Comparison of ENCODE assay signal across 9 cellular contexts in genomic region chr4:154618708-154619315, GRCh38. TPM values are rescaled to one million over a fixed set of nuclear protein-coding genes. Genes with fewer than 3 reads are reported as not detected.
DNase-seq lines count a peak whose midpoint lies in the region; ATAC-seq, FAIRE-seq and TF ChIP-seq lines count a peak whose summit lies in the region.
"Had no signal": no experiment of that assay in that cellular context is flagged by ENCODE, and none has a peak within 500 bp of the region (broad histone marks: within the 10 kb centered on the region; RNA-seq: fewer than 3 reads in every experiment).

No MANE protein-coding gene starts in this region.

- BruUV-seq in K562 (replicated peaks; lab: Mats Ljungman, UMichigan) = no TSS peak

- CTCF ChIA-PET in T-cell (lab: Charles Lee) (interaction anchor here (0.5 to 4.1 kb wide), 13 partner anchors 8 to 758 kb away, joined by 3 to 70 read pairs (median 3); partner anchors contain the start of gene PLRG1 (in 1 of the 2)), K562 (lab: Yijun Ruan, JAX; ENCODE audit: low intra/inter-chr PET ratio) (interaction anchor here (0.8 to 2.1 kb wide), 5 partner anchors 59 to 290 kb away, joined by 3 to 14 read pairs (median 10); no protein-coding TSS in a partner anchor)

- no peaks in the 10 kb centered on the region for H3K9me1 ChIP-seq in K562 (ENCODE audit: control insufficient read depth, insufficient read depth, low read length)

- peaks cover 7 to 11% (median 10%) of the 10 kb centered on the region in 3 donors for H3K4me1 Mint-ChIP-seq in T-cell

- DNase-seq in NCI-H1417 (lab: John Stamatoyannopoulos, UW) (peak in 2 of 3 experiments; percentile 49 to 77), NCI-H1417 treated with DMSO at 0.1 percent for 48 hours (lab: John Stamatoyannopoulos, UW) (no peak), HuH-7 (ENCODE audit: low spot score) (peak; percentile 47), T-cell (peak in 31 of 34 experiments; percentile 9 to 53 (median 28)), K562 (ENCODE audit: extremely low read depth in 1 of 4, low spot score in 3 of 4) (peak in 2 of 4 experiments; percentile 59 to 76), iris pigment epithelial cell (ENCODE audit: low read depth) (peak; percentile 72)
- DNase-seq in stimulated activated CD4-positive, alpha-beta T cell treated with anti-CD3 and anti-CD28 coated beads, Interleukin-2, amount 100 ng/mL, for 48 hours = peak; percentile 30 to 34

- no peaks in the 10 kb centered on the region for H3K36me3 ChIP-seq in K562 (ENCODE audit: control insufficient read depth, insufficient read depth, low read length)
- H3K36me3 ChIP-seq: BLaER1 treated with 17β-estradiol and CSF1 and Interleukin-3, amounts not matched to agents 10 nM and 100 nM had no signal

- TF ChIP-seq POLR2A in K562 (conservative IDR thresholded peaks at IDR 0.05) = no peak

- TF ChIP-seq RAD21 in K562 (CRISPR knock-in tag; conservative IDR thresholded peaks at IDR 0.05 in 1 of 2, IDR thresholded peaks at IDR 0.05 in 1 of 2) = peak; percentile 72 to 87

- H3K27ac Mint-ChIP-seq in T-cell = no peak overlapping the region

- TF ChIP-seq CTCF in K562 (IDR thresholded peaks at IDR 0.05 in 2 of 3, conservative IDR thresholded peaks at IDR 0.05 in 1 of 3; ENCODE audit: insufficient read depth in 2 of 3, low read depth in 1 of 3, low read length in 3 of 3) = peak; percentile 68 to 83 (median 69)

- 0 out of 5 replicates have a peak, but pooled peaks cover 0 to 4% of the 10 kb centered on the region in 2 experiments for H3K27me3 ChIP-seq in K562 (ENCODE audit: control insufficient read depth in 2 of 2, insufficient read depth in 2 of 2, low read length in 2 of 2)
- H3K27me3 ChIP-seq: BLaER1 treated with 17β-estradiol and CSF1 and Interleukin-3, amounts not matched to agents 10 nM and 100 nM had no signal

- FAIRE-seq in K562 (lab: Jason Lieb, UNC) = peak; percentile 85

- no peak overlapping the region for H3K4me3 Mint-ChIP-seq in T-cell

- intact Hi-C loops in K562 (cut with micrococcal nuclease) = loop anchor here (1.0 to 10.0 kb wide), 4 partner anchors 60 to 844 kb away; no protein-coding TSS in a partner anchor

- no peaks in the 10 kb centered on the region for H3K9me3 Mint-ChIP-seq in T-cell

- no peaks in the 10 kb centered on the region for H3K9me3 ChIP-seq in K562 (replicated peaks; ENCODE audit: control insufficient read depth, insufficient read depth, low read depth, low read length)
- H3K9me3 ChIP-seq: BLaER1 treated with 17β-estradiol and CSF1 and Interleukin-3, amounts not matched to agents 10 nM and 100 nM had no signal

- in situ Hi-C loops in K562 (cut with MboI) = loop anchor here (5.0 kb wide), 1 partner anchor 67 kb away; the partner anchor contains the start of gene PLRG1

- no peak overlapping the region for H3K4me2 ChIP-seq in K562 (ENCODE audit: insufficient read depth, low read length)
- H3K4me2 ChIP-seq: BLaER1 treated with 17β-estradiol and CSF1 and Interleukin-3, amounts not matched to agents 10 nM and 100 nM had no signal

- no peaks in the 10 kb centered on the region for H3K36me3 Mint-ChIP-seq in T-cell

- ATAC-seq in GM21717 (IDR thresholded peaks at IDR 0.05; ENCODE audit: unreplicated experiment) (peak; percentile 65), T-cell (replicated peaks in 1 of 4) (peak in 3 of 4 experiments; percentile 36 to 62 (median 42)), K562 (peak; percentile 89)

- TF ChIP-seq EP300 in K562 (IDR thresholded peaks at IDR 0.05; ENCODE audit: low read length) = no peak

- 0 out of 2 replicates have a peak overlapping the region, but pooled peaks have one; percentile 11 for H2AFZ ChIP-seq in K562 (ENCODE audit: low read depth, low read length)

- H4K20me1 ChIP-seq in K562 (replicated peaks; ENCODE audit: control insufficient read depth, insufficient read depth, low read length) = no peaks in the 10 kb centered on the region
- H4K20me1 ChIP-seq: BLaER1 treated with 17β-estradiol and CSF1 and Interleukin-3, amounts not matched to agents 10 nM and 100 nM had no signal

- H3K4me1 ChIP-seq in K562 (replicated peaks in 1 of 2; ENCODE audit: control insufficient read depth in 2 of 2, insufficient read depth in 2 of 2, low read length in 2 of 2) = no peaks in the 10 kb centered on the region

- H3K4me3 ChIP-seq in K562 = no peak overlapping the region
- H3K4me3 ChIP-seq: BLaER1 treated with 17β-estradiol and CSF1 and Interleukin-3, amounts not matched to agents 10 nM and 100 nM had no signal

- 0% methylated on average over 4 of the region's 4 CpGs for WGBS in K562 (ENCODE audit: insufficient coverage, low coverage, missing lambda C conversion rate)

- H3K27me3 Mint-ChIP-seq in T-cell = peaks cover 2 to 3% of the 10 kb centered on the region in 2 donors

- no peak overlapping the region for H3K9ac ChIP-seq in K562 (ENCODE audit: insufficient read depth in 1 of 2, low read depth in 2 of 2, low read length in 2 of 2)
- H3K9ac ChIP-seq: BLaER1 treated with 17β-estradiol and CSF1 and Interleukin-3, amounts not matched to agents 10 nM and 100 nM had no signal

- H3K79me2 ChIP-seq in K562 (ENCODE audit: control insufficient read depth, insufficient read depth, low read length) = no peaks in the 10 kb centered on the region

- no peak overlapping the region for H3K27ac ChIP-seq in K562 (ENCODE audit: extremely low read depth, low read depth, low read length)
- H3K27ac ChIP-seq: BLaER1 treated with 17β-estradiol and CSF1 and Interleukin-3, amounts not matched to agents 10 nM and 100 nM had no signal

- POLR2A ChIA-PET in T-cell (lab: Charles Lee) = interaction anchor here in 1 of 2 donors (0.6 to 1.0 kb wide), 2 partner anchors 69 to 1363 kb away, joined by 5 to 6 read pairs; partner anchors contain the start of gene PLRG1
- POLR2A ChIA-PET in K562 (lab: Yijun Ruan, JAX) = interaction anchor here (1.3 kb wide), 1 partner anchor 67 kb away, joined by 5 read pairs; no protein-coding TSS in a partner anchor

RNA-seq across cellular contexts. Expression of gene FGG, which starts 6.4 kb away (rescaled TPM):
- total RNA-seq in T-cell = 1 to 10 TPM in 3 of 5 donors, not detected in 2; 1.7 to 4.9 (median 3.6) TPM
- not detected in 2 replicates for total RNA-seq in K562 (2011; cell fraction: chromatin; rRNA removed; ENCODE audit: low replicate concordance)
- total RNA-seq in K562 (2011; cell fraction: nucleolus; rRNA removed) = not detected in 2 replicates
- total RNA-seq in K562 (2011; cell fraction: nucleoplasm; rRNA removed) = not detected in 2 replicates
- 0.45 TPM in 1 of 2 replicates, not detected in the other for total RNA-seq in K562 (2014; rRNA removed)
- 0.33 TPM in 1 of 2 replicates, not detected in the other for total RNA-seq in K562 (2014; rRNA removed; fragmentation: Illumina TruSeq; extraction: Trizol)
- total RNA-seq in K562 (2015; rRNA removed; fragmentation: Illumina TruSeq; extraction: Trizol) = not detected in 2 replicates
- total RNA-seq in K562 (2021) = 1.9 and 2.2 TPM in 2 replicates
- 0.08 and 0.24 TPM in 2 replicates for polyA plus RNA-seq in K562 (2011; rRNA removed)
- not detected in 2 replicates for polyA plus RNA-seq in K562 (2011; cell fraction: cytosol; rRNA removed)
- not detected in 2 replicates for polyA plus RNA-seq in K562 (2011; cell fraction: nucleus; rRNA removed)
- polyA plus RNA-seq in K562 (2012) = 0.07 and 1.9 TPM in 2 replicates
- 0.12 TPM in 1 of 2 replicates, not detected in the other for polyA plus RNA-seq in K562 (2014; fragmentation: Illumina TruSeq; extraction: Trizol)
- under 1 TPM; 0.34 to 0.41 TPM for polyA plus RNA-seq in K562 (2014; fragmentation: Nextera tagmentation; extraction: Ambion mirVana)
- 0.27 TPM in 1 of 2 replicates, not detected in the other for polyA plus RNA-seq in K562 (2014; rRNA removed)
- 0.12 TPM in 1 of 2 replicates, not detected in the other for polyA minus RNA-seq in K562 (2011; rRNA and poly(A)+ RNA removed)
- 1.3 TPM in 1 of 2 replicates, not detected in the other for polyA minus RNA-seq in K562 (2011; cell fraction: cytosol; rRNA and poly(A)+ RNA removed)
- not detected in 2 replicates for polyA minus RNA-seq in K562 (2011; cell fraction: nucleus; rRNA and poly(A)+ RNA removed)

RNA-seq across cellular contexts. Expression of gene FGA, which starts 28.3 kb away (rescaled TPM):
- 1 to 10 TPM in 3 of 5 donors, not detected in 2; 4.6 to 6.9 (median 4.8) TPM for total RNA-seq in T-cell
- not detected in 2 replicates for total RNA-seq in K562 (2011; cell fraction: chromatin; rRNA removed; ENCODE audit: low replicate concordance)
- total RNA-seq in K562 (2011; cell fraction: nucleolus; rRNA removed) = not detected in 2 replicates
- total RNA-seq in K562 (2011; cell fraction: nucleoplasm; rRNA removed) = not detected in 2 replicates
- total RNA-seq in K562 (2014; rRNA removed) = not detected in 2 replicates
- total RNA-seq in K562 (2014; rRNA removed; fragmentation: Illumina TruSeq; extraction: Trizol) = not detected in 2 replicates
- total RNA-seq in K562 (2015; rRNA removed; fragmentation: Illumina TruSeq; extraction: Trizol) = not detected in 2 replicates
- total RNA-seq in K562 (2021) = 2.5 and 3.4 TPM in 2 replicates
- 0.08 TPM in 1 of 2 replicates, not detected in the other for polyA plus RNA-seq in K562 (2011; rRNA removed)
- polyA plus RNA-seq in K562 (2011; cell fraction: cytosol; rRNA removed) = not detected in 2 replicates
- polyA plus RNA-seq in K562 (2011; cell fraction: nucleus; rRNA removed) = not detected in 2 replicates
- 0.08 TPM in 1 of 2 replicates, not detected in the other for polyA plus RNA-seq in K562 (2012)
- 0.06 TPM in 1 of 2 replicates, not detected in the other for polyA plus RNA-seq in K562 (2014; fragmentation: Illumina TruSeq; extraction: Trizol)
- under 1 TPM in 1 of 2 experiments, not detected in 1; 0.04 TPM for polyA plus RNA-seq in K562 (2014; fragmentation: Nextera tagmentation; extraction: Ambion mirVana)
- not detected in 2 replicates for polyA plus RNA-seq in K562 (2014; rRNA removed)
- not detected in 2 replicates for polyA minus RNA-seq in K562 (2011; rRNA and poly(A)+ RNA removed)
- polyA minus RNA-seq in K562 (2011; cell fraction: cytosol; rRNA and poly(A)+ RNA removed) = 1.7 TPM in 1 of 2 replicates, not detected in the other
- not detected in 2 replicates for polyA minus RNA-seq in K562 (2011; cell fraction: nucleus; rRNA and poly(A)+ RNA removed)

RNA-seq across cellular contexts. Expression of gene FGB, which starts 56.0 kb away (rescaled TPM):
- total RNA-seq in T-cell (1 to 10 TPM in 3 of 5 donors, not detected in 2; 2.5 to 4.2 (median 3.0) TPM), K562 (2014; rRNA removed) (not detected in 2 replicates), K562 (2014; rRNA removed; fragmentation: Illumina TruSeq; extraction: Trizol) (not detected in 2 replicates), K562 (2015; rRNA removed; fragmentation: Illumina TruSeq; extraction: Trizol) (not detected in 2 replicates), K562 (2021) (1.9 and 2.5 TPM in 2 replicates)
- not detected in 2 replicates for total RNA-seq in K562 (2011; cell fraction: chromatin; rRNA removed; ENCODE audit: low replicate concordance)
- not detected in 2 replicates for total RNA-seq in K562 (2011; cell fraction: nucleolus; rRNA removed)
- total RNA-seq in K562 (2011; cell fraction: nucleoplasm; rRNA removed) = not detected in 2 replicates
- polyA plus RNA-seq in K562 (2011; rRNA removed) (not detected in 2 replicates), K562 (2014; fragmentation: Illumina TruSeq; extraction: Trizol) (not detected in 2 replicates), K562 (2014; fragmentation: Nextera tagmentation; extraction: Ambion mirVana) (under 1 TPM; 0.07 to 0.13 TPM), K562 (2014; rRNA removed) (not detected in 2 replicates)
- polyA plus RNA-seq in K562 (2011; cell fraction: cytosol; rRNA removed) = 0.04 TPM in 2 replicates
- polyA plus RNA-seq in K562 (2011; cell fraction: nucleus; rRNA removed) = not detected in 2 replicates
- polyA plus RNA-seq in K562 (2012) = not detected in 2 replicates
- not detected in 2 replicates for polyA minus RNA-seq in K562 (2011; rRNA and poly(A)+ RNA removed)
- not detected in 2 replicates for polyA minus RNA-seq in K562 (2011; cell fraction: cytosol; rRNA and poly(A)+ RNA removed)
- polyA minus RNA-seq in K562 (2011; cell fraction: nucleus; rRNA and poly(A)+ RNA removed) = not detected in 2 replicates
